40 cellular contexts compared by ENCODE assay signal in the genomic region with DNA sequence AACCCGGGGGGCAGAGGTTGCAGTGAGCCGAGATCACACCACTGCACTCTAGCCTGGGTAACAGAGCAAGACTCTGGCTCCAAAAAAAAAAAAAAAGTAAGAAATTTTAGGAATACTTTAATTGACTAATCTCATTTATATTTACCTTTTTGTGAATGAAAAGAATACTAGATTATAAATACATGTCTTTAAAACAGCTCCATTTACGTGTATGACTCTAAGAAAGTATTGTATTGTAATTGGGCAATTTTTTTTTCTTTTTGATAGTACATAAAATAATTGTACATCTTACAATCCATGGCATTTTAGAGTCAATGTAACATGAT. TPM values are rescaled to one million over a fixed set of nuclear protein-coding genes. Genes with fewer than 3 reads are reported as not detected.
"Had no signal": no experiment of that assay in that cellular context is flagged by ENCODE, and none has a peak within 500 bp of the region (broad histone marks: within the 10 kb centered on the region; RNA-seq: fewer than 3 reads in every experiment).

No MANE protein-coding gene starts in this region.

- H3K9me3 Mint-ChIP-seq: activated B cell treated with CpG ODN at 0.5 μM for 24 hours; activated CD4-positive, alpha-beta memory T cell treated with anti-CD3 and anti-CD28 coated beads for 36 hours; activated naive CD4-positive, alpha-beta T cell treated with anti-CD3 and anti-CD28 coated beads, Interleukin-2, amount 10 ng/mL, durations not matched to agents 7 days and 5 days; activated naive CD8-positive, alpha-beta T cell treated with anti-CD3 and anti-CD28 coated beads, Interleukin-2, amount 50 U/mL, for 24 hours; activated T-helper 2 cell treated with anti-CD3 and anti-CD28 coated beads, Interferon-gamma antibody, Interleukin-2, Interleukin-4, amounts not matched to agents 10 μg/mL and 5 μg/mL and 100 μg/mL, durations not matched to agents 14 hours and 24 hours and 36 hours had no signal

- H3K27me3 Mint-ChIP-seq: activated CD8-positive, alpha-beta T cell treated with anti-CD3 and anti-CD28 coated beads for 36 hours; activated naive CD4-positive, alpha-beta T cell treated with anti-CD3 and anti-CD28 coated beads, Interleukin-2, amount 50 U/mL, for 24 hours; activated naive CD8-positive, alpha-beta T cell had no signal

- H3K4me1 Mint-ChIP-seq: activated B cell treated with CpG ODN at 0.5 μM for 24 hours; activated naive CD8-positive, alpha-beta T cell treated with anti-CD3 and anti-CD28 coated beads, Interleukin-2, amount 50 U/mL, for 24 hours; brain; central memory CD8-positive, alpha-beta T cell had no signal

- H3K4me3 Mint-ChIP-seq: activated B cell treated with CpG ODN at 0.5 μM for 24 hours; activated CD4-positive, alpha-beta memory T cell treated with anti-CD3 and anti-CD28 coated beads for 36 hours; activated CD4-positive, alpha-beta T cell treated with anti-CD3 and anti-CD28 coated beads, Interleukin-2, amount 10 ng/mL, durations not matched to agents 24 days and 14 days; activated CD8-positive, alpha-beta T cell treated with anti-CD3 and anti-CD28 coated beads for 36 hours; activated naive CD4-positive, alpha-beta T cell treated with anti-CD3 and anti-CD28 coated beads, Interleukin-2, amount 10 ng/mL, durations not matched to agents 7 days and 5 days; activated naive CD4-positive, alpha-beta T cell treated with anti-CD3 and anti-CD28 coated beads, Interleukin-2, amount 50 U/mL, for 24 hours; activated naive CD8-positive, alpha-beta T cell; activated naive CD8-positive, alpha-beta T cell treated with anti-CD3 and anti-CD28 coated beads, Interleukin-2, amount 10 ng/mL, durations not matched to agents 7 days and 5 days; activated naive CD8-positive, alpha-beta T cell treated with anti-CD3 and anti-CD28 coated beads, Interleukin-2, amount 50 U/mL, for 24 hours; activated T-cell treated with anti-CD3 and anti-CD28 coated beads, Interleukin-2, amount 50 U/mL, for 4 hours; brain; central memory CD8-positive, alpha-beta T cell; T-helper 1 cell treated with Interleukin-12 subunit alpha and Interleukin-12 subunit beta and Interleukin-4 antibody, amounts not matched to agents 30 μg/mL and 1 μg/mL, for 36 hours; T-helper 2 cell treated with Interferon-gamma antibody and Interleukin-4, amounts not matched to agents 5 μg/mL and 100 μg/mL, for 36 hours had no signal

- H3K27ac ChIP-seq: ascending aorta, cardiac muscle cell, VCaP had no signal

- FAIRE-seq: bronchial epithelial cell, TTC549 had no signal

- ATAC-seq: activated CD8-positive, alpha-beta T cell treated with anti-CD3 and anti-CD28 coated beads for 36 hours; activated naive CD8-positive, alpha-beta T cell treated with anti-CD3 and anti-CD28 coated beads, Interleukin-2, amount 50 U/mL, for 24 hours; activated T-cell treated with anti-CD3 and anti-CD28 coated beads, Interleukin-2, amount 50 U/mL, for 4 hours had no signal

- H3K4me3 ChIP-seq: ascending aorta, cardiac muscle cell had no signal

- H3K4me1 ChIP-seq: ascending aorta had no signal

- H3K27ac Mint-ChIP-seq: activated B cell treated with CpG ODN at 0.5 μM for 24 hours; activated CD4-positive, alpha-beta memory T cell treated with anti-CD3 and anti-CD28 coated beads for 36 hours; activated CD4-positive, alpha-beta T cell treated with anti-CD3 and anti-CD28 coated beads, Interleukin-2, amount 10 ng/mL, durations not matched to agents 24 days and 14 days; activated CD8-positive, alpha-beta T cell treated with anti-CD3 and anti-CD28 coated beads for 36 hours; activated naive CD4-positive, alpha-beta T cell treated with anti-CD3 and anti-CD28 coated beads, Interleukin-2, amount 10 ng/mL, durations not matched to agents 7 days and 5 days; activated naive CD4-positive, alpha-beta T cell treated with anti-CD3 and anti-CD28 coated beads, Interleukin-2, amount 50 U/mL, for 24 hours; activated naive CD8-positive, alpha-beta T cell; activated naive CD8-positive, alpha-beta T cell treated with anti-CD3 and anti-CD28 coated beads, Interleukin-2, amount 10 ng/mL, durations not matched to agents 7 days and 5 days; activated naive CD8-positive, alpha-beta T cell treated with anti-CD3 and anti-CD28 coated beads, Interleukin-2, amount 50 U/mL, for 24 hours; activated T-helper 2 cell treated with anti-CD3 and anti-CD28 coated beads, Interferon-gamma antibody, Interleukin-2, Interleukin-4, amounts not matched to agents 10 μg/mL and 5 μg/mL and 100 μg/mL, durations not matched to agents 14 hours and 24 hours and 36 hours; brain; T-helper 1 cell treated with Interleukin-12 subunit alpha and Interleukin-12 subunit beta and Interleukin-4 antibody, amounts not matched to agents 30 μg/mL and 1 μg/mL, for 36 hours; T-helper 2 cell treated with Interferon-gamma antibody and Interleukin-4, amounts not matched to agents 5 μg/mL and 100 μg/mL, for 36 hours had no signal

- H3K36me3 Mint-ChIP-seq: activated CD4-positive, alpha-beta memory T cell treated with anti-CD3 and anti-CD28 coated beads for 36 hours; activated naive CD4-positive, alpha-beta T cell treated with anti-CD3 and anti-CD28 coated beads, Interleukin-2, amount 10 ng/mL, durations not matched to agents 7 days and 5 days; activated naive CD4-positive, alpha-beta T cell treated with anti-CD3 and anti-CD28 coated beads, Interleukin-2, amount 50 U/mL, for 24 hours; brain had no signal

- H3K27me3 ChIP-seq: ascending aorta, cardiac muscle cell had no signal

- DNase-seq: activated B cell treated with CpG ODN at 0.5 μM for 24 hours; activated CD4-positive, alpha-beta memory T cell treated with anti-CD3 and anti-CD28 coated beads for 36 hours; activated CD4-positive, alpha-beta T cell treated with anti-CD3 and anti-CD28 coated beads for 4 hours; activated CD4-positive, alpha-beta T cell treated with anti-CD3 and anti-CD28 coated beads, Interleukin-2, amount 10 ng/mL, durations not matched to agents 24 days and 14 days; activated CD4-positive, alpha-beta T cell treated with anti-CD3 and anti-CD28 coated beads, Interleukin-2, amount 50 U/mL, for 1 hour; activated CD4-positive, alpha-beta T cell treated with anti-CD3 and anti-CD28 coated beads, Interleukin-2, amount 50 U/mL, for 4 hours; activated CD4-positive, CD25-positive, alpha-beta regulatory T cell treated with anti-CD3 and anti-CD28 coated beads, Interleukin-2, amount 50 U/mL, for 72 hours; activated CD8-positive, alpha-beta memory T cell treated with anti-CD3 and anti-CD28 coated beads, Interleukin-2, amount 50 U/mL, for 4 hours; activated CD8-positive, alpha-beta T cell treated with anti-CD3 and anti-CD28 coated beads for 36 hours; activated effector memory CD4-positive, alpha-beta T cell treated with Interleukin-2 at 50 U/mL for 16 hours; activated gamma-delta T cell; activated naive CD4-positive, alpha-beta T cell treated with anti-CD3 and anti-CD28 coated beads, Interleukin-2, amount 10 ng/mL, durations not matched to agents 7 days and 5 days; activated naive CD4-positive, alpha-beta T cell treated with Interleukin-2 at 50 U/mL for 16 hours; activated naive CD8-positive, alpha-beta T cell treated with anti-CD3 and anti-CD28 coated beads, Interleukin-2, amount 10 ng/mL, durations not matched to agents 7 days and 5 days; activated naive CD8-positive, alpha-beta T cell treated with anti-CD3 and anti-CD28 coated beads, Interleukin-2, amount 50 U/mL, for 24 hours; activated T-cell treated with anti-CD3 and anti-CD28 coated beads for 4 hours; activated T-cell treated with anti-CD3 and anti-CD28 coated beads, Interleukin-2, amount 50 U/mL, for 1 hour; activated T-cell treated with anti-CD3 and anti-CD28 coated beads, Interleukin-2, amount 50 U/mL, for 4 hours; amygdala; anterior cingulate cortex; caudate nucleus; cerebellar nuclear complex; T-helper 1 cell; T-helper 2 cell; T-helper 9 cell had no signal

- H3K36me3 ChIP-seq: ascending aorta, cardiac muscle cell had no signal

- H3K9me3 ChIP-seq: ascending aorta had no signal

RNA-seq across cellular contexts. Expression of gene IL36A, which starts 8.0 kb away (rescaled TPM):
- total RNA-seq: activated B cell treated with CpG ODN at 0.5 μM for 24 hours; activated CD4-positive, alpha-beta memory T cell treated with anti-CD3 and anti-CD28 coated beads for 36 hours; activated CD8-positive, alpha-beta memory T cell treated with anti-CD3 and anti-CD28 coated beads for 36 hours; activated CD8-positive, alpha-beta T cell treated with anti-CD3 and anti-CD28 coated beads for 36 hours; activated naive CD8-positive, alpha-beta T cell treated with anti-CD3 and anti-CD28 coated beads, Interleukin-2, amount 10 ng/mL, durations not matched to agents 7 days and 5 days; activated T-cell treated with anti-CD3 and anti-CD28 coated beads, Interleukin-2, amount 50 U/mL, for 4 hours; ascending aorta; cardiac muscle cell; chondrocyte had no signal
- polyA plus RNA-seq: cardiac muscle cell had no signal

RNA-seq across cellular contexts. Expression of gene IL36G, which starts 35.5 kb away (rescaled TPM):
- total RNA-seq: activated B cell treated with CpG ODN at 0.5 μM for 24 hours; activated CD4-positive, alpha-beta memory T cell treated with anti-CD3 and anti-CD28 coated beads for 36 hours; activated CD4-positive, alpha-beta T cell treated with anti-CD3 and anti-CD28 coated beads, Interleukin-2, amount 10 ng/mL, durations not matched to agents 24 days and 14 days; activated CD8-positive, alpha-beta memory T cell treated with anti-CD3 and anti-CD28 coated beads for 36 hours; activated CD8-positive, alpha-beta T cell treated with anti-CD3 and anti-CD28 coated beads for 36 hours; activated naive CD8-positive, alpha-beta T cell treated with anti-CD3 and anti-CD28 coated beads, Interleukin-2, amount 10 ng/mL, durations not matched to agents 7 days and 5 days; activated T-cell treated with anti-CD3 and anti-CD28 coated beads, Interleukin-2, amount 50 U/mL, for 4 hours; activated T-helper 2 cell treated with anti-CD3 and anti-CD28 coated beads, Interferon-gamma antibody, Interleukin-2, Interleukin-4, amounts not matched to agents 10 μg/mL and 5 μg/mL and 100 μg/mL, durations not matched to agents 14 hours and 24 hours and 36 hours; ascending aorta; bronchial epithelial cell; chondrocyte had no signal
- polyA plus RNA-seq: adipose tissue, cardiac muscle cell had no signal

RNA-seq across cellular contexts. Expression of gene IL36B, which starts 39.4 kb away (rescaled TPM):
- total RNA-seq: activated B cell treated with CpG ODN at 0.5 μM for 24 hours; activated CD4-positive, alpha-beta memory T cell treated with anti-CD3 and anti-CD28 coated beads for 36 hours; activated CD4-positive, alpha-beta T cell treated with anti-CD3 and anti-CD28 coated beads, Interleukin-2, amount 10 ng/mL, durations not matched to agents 24 days and 14 days; activated CD8-positive, alpha-beta memory T cell treated with anti-CD3 and anti-CD28 coated beads for 36 hours; activated CD8-positive, alpha-beta T cell treated with anti-CD3 and anti-CD28 coated beads for 36 hours; activated naive CD8-positive, alpha-beta T cell treated with anti-CD3 and anti-CD28 coated beads, Interleukin-2, amount 10 ng/mL, durations not matched to agents 7 days and 5 days; activated T-cell treated with anti-CD3 and anti-CD28 coated beads, Interleukin-2, amount 50 U/mL, for 4 hours; activated T-helper 2 cell treated with anti-CD3 and anti-CD28 coated beads, Interferon-gamma antibody, Interleukin-2, Interleukin-4, amounts not matched to agents 10 μg/mL and 5 μg/mL and 100 μg/mL, durations not matched to agents 14 hours and 24 hours and 36 hours; ascending aorta; bronchial epithelial cell; cardiac muscle cell; chondrocyte had no signal
- polyA plus RNA-seq: adipose tissue, cardiac muscle cell had no signal

RNA-seq across cellular contexts. Expression of gene IL36RN, which starts 45.7 kb away (rescaled TPM):
- total RNA-seq: activated B cell treated with CpG ODN at 0.5 μM for 24 hours; activated CD4-positive, alpha-beta memory T cell treated with anti-CD3 and anti-CD28 coated beads for 36 hours; activated CD4-positive, alpha-beta T cell treated with anti-CD3 and anti-CD28 coated beads, Interleukin-2, amount 10 ng/mL, durations not matched to agents 24 days and 14 days; activated CD8-positive, alpha-beta memory T cell treated with anti-CD3 and anti-CD28 coated beads for 36 hours; activated CD8-positive, alpha-beta T cell treated with anti-CD3 and anti-CD28 coated beads for 36 hours; activated naive CD8-positive, alpha-beta T cell treated with anti-CD3 and anti-CD28 coated beads, Interleukin-2, amount 10 ng/mL, durations not matched to agents 7 days and 5 days; activated T-helper 2 cell treated with anti-CD3 and anti-CD28 coated beads, Interferon-gamma antibody, Interleukin-2, Interleukin-4, amounts not matched to agents 10 μg/mL and 5 μg/mL and 100 μg/mL, durations not matched to agents 14 hours and 24 hours and 36 hours; ascending aorta; cardiac muscle cell; chondrocyte had no signal
- polyA plus RNA-seq: cardiac muscle cell had no signal

RNA-seq across cellular contexts. Expression of gene IL1F10, which starts 54.5 kb away (rescaled TPM):
- total RNA-seq: activated B cell treated with CpG ODN at 0.5 μM for 24 hours; activated CD4-positive, alpha-beta memory T cell treated with anti-CD3 and anti-CD28 coated beads for 36 hours; activated CD4-positive, alpha-beta T cell treated with anti-CD3 and anti-CD28 coated beads, Interleukin-2, amount 10 ng/mL, durations not matched to agents 24 days and 14 days; activated CD8-positive, alpha-beta memory T cell treated with anti-CD3 and anti-CD28 coated beads for 36 hours; activated CD8-positive, alpha-beta T cell treated with anti-CD3 and anti-CD28 coated beads for 36 hours; activated naive CD8-positive, alpha-beta T cell treated with anti-CD3 and anti-CD28 coated beads, Interleukin-2, amount 10 ng/mL, durations not matched to agents 7 days and 5 days; activated T-cell treated with anti-CD3 and anti-CD28 coated beads, Interleukin-2, amount 50 U/mL, for 4 hours; activated T-helper 2 cell treated with anti-CD3 and anti-CD28 coated beads, Interferon-gamma antibody, Interleukin-2, Interleukin-4, amounts not matched to agents 10 μg/mL and 5 μg/mL and 100 μg/mL, durations not matched to agents 14 hours and 24 hours and 36 hours; ascending aorta; bronchial epithelial cell; cardiac muscle cell; chondrocyte had no signal
- polyA plus RNA-seq: adipose tissue, cardiac muscle cell had no signal
